Comparison of ENCODE assay signal across 1 cellular context in the genomic region with DNA sequence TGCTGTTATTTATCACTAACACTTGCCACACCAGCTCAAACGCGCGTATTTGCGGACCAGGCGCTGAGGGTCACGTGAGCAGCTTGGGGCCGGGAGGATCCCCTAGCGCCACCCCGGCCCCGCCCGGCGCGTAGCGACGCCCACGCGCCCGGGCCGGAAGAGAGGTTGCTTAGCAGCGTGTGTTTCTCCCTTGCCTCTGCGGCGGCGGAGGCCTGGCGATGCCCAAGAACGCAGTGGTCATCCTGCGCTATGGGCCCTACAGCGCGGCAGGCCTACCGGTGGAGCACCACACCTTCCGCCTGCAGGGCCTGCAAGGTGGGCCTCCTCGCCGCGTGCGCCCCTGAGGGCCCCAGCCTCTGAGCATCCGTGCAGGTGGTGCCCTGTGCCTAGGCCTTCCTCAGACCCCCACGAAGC.
TF ChIP-seq lines count a peak whose summit lies in the region.

A gene with protein sequence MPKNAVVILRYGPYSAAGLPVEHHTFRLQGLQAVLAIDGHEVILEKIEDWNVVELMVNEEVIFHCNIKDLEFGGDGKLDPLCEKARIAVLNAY (plus strand): TSS at position 172 of the 414 bp plus-strand sequence. CDS start 47 bp downstream, at position 219.

TF ChIP-seq in K562, 482 proteins besides CTCF, POLR2A, EP300 and RAD21 (continued from another document and continues in another):
- TF ChIP-seq, protein P1, sequence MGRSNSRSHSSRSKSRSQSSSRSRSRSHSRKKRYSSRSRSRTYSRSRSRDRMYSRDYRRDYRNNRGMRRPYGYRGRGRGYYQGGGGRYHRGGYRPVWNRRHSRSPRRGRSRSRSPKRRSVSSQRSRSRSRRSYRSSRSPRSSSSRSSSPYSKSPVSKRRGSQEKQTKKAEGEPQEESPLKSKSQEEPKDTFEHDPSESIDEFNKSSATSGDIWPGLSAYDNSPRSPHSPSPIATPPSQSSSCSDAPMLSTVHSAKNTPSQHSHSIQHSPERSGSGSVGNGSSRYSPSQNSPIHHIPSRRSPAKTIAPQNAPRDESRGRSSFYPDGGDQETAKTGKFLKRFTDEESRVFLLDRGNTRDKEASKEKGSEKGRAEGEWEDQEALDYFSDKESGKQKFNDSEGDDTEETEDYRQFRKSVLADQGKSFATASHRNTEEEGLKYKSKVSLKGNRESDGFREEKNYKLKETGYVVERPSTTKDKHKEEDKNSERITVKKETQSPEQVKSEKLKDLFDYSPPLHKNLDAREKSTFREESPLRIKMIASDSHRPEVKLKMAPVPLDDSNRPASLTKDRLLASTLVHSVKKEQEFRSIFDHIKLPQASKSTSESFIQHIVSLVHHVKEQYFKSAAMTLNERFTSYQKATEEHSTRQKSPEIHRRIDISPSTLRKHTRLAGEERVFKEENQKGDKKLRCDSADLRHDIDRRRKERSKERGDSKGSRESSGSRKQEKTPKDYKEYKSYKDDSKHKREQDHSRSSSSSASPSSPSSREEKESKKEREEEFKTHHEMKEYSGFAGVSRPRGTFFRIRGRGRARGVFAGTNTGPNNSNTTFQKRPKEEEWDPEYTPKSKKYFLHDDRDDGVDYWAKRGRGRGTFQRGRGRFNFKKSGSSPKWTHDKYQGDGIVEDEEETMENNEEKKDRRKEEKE (IDR thresholded peaks at IDR 0.05; ENCODE audit: borderline replicate concordance in 1 of 2, control insufficient read depth in 1 of 2, low read depth in 2 of 2, low read length in 1 of 2), result no peak
- TF ChIP-seq, protein P2, sequence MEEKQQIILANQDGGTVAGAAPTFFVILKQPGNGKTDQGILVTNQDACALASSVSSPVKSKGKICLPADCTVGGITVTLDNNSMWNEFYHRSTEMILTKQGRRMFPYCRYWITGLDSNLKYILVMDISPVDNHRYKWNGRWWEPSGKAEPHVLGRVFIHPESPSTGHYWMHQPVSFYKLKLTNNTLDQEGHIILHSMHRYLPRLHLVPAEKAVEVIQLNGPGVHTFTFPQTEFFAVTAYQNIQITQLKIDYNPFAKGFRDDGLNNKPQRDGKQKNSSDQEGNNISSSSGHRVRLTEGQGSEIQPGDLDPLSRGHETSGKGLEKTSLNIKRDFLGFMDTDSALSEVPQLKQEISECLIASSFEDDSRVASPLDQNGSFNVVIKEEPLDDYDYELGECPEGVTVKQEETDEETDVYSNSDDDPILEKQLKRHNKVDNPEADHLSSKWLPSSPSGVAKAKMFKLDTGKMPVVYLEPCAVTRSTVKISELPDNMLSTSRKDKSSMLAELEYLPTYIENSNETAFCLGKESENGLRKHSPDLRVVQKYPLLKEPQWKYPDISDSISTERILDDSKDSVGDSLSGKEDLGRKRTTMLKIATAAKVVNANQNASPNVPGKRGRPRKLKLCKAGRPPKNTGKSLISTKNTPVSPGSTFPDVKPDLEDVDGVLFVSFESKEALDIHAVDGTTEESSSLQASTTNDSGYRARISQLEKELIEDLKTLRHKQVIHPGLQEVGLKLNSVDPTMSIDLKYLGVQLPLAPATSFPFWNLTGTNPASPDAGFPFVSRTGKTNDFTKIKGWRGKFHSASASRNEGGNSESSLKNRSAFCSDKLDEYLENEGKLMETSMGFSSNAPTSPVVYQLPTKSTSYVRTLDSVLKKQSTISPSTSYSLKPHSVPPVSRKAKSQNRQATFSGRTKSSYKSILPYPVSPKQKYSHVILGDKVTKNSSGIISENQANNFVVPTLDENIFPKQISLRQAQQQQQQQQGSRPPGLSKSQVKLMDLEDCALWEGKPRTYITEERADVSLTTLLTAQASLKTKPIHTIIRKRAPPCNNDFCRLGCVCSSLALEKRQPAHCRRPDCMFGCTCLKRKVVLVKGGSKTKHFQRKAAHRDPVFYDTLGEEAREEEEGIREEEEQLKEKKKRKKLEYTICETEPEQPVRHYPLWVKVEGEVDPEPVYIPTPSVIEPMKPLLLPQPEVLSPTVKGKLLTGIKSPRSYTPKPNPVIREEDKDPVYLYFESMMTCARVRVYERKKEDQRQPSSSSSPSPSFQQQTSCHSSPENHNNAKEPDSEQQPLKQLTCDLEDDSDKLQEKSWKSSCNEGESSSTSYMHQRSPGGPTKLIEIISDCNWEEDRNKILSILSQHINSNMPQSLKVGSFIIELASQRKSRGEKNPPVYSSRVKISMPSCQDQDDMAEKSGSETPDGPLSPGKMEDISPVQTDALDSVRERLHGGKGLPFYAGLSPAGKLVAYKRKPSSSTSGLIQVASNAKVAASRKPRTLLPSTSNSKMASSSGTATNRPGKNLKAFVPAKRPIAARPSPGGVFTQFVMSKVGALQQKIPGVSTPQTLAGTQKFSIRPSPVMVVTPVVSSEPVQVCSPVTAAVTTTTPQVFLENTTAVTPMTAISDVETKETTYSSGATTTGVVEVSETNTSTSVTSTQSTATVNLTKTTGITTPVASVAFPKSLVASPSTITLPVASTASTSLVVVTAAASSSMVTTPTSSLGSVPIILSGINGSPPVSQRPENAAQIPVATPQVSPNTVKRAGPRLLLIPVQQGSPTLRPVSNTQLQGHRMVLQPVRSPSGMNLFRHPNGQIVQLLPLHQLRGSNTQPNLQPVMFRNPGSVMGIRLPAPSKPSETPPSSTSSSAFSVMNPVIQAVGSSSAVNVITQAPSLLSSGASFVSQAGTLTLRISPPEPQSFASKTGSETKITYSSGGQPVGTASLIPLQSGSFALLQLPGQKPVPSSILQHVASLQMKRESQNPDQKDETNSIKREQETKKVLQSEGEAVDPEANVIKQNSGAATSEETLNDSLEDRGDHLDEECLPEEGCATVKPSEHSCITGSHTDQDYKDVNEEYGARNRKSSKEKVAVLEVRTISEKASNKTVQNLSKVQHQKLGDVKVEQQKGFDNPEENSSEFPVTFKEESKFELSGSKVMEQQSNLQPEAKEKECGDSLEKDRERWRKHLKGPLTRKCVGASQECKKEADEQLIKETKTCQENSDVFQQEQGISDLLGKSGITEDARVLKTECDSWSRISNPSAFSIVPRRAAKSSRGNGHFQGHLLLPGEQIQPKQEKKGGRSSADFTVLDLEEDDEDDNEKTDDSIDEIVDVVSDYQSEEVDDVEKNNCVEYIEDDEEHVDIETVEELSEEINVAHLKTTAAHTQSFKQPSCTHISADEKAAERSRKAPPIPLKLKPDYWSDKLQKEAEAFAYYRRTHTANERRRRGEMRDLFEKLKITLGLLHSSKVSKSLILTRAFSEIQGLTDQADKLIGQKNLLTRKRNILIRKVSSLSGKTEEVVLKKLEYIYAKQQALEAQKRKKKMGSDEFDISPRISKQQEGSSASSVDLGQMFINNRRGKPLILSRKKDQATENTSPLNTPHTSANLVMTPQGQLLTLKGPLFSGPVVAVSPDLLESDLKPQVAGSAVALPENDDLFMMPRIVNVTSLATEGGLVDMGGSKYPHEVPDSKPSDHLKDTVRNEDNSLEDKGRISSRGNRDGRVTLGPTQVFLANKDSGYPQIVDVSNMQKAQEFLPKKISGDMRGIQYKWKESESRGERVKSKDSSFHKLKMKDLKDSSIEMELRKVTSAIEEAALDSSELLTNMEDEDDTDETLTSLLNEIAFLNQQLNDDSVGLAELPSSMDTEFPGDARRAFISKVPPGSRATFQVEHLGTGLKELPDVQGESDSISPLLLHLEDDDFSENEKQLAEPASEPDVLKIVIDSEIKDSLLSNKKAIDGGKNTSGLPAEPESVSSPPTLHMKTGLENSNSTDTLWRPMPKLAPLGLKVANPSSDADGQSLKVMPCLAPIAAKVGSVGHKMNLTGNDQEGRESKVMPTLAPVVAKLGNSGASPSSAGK (IDR thresholded peaks at IDR 0.05), result 0 out of 2 replicates have a peak, but pooled peaks have one; percentile 4
- peak; percentile 95 for TF ChIP-seq TOE1 (IDR thresholded peaks at IDR 0.05; ENCODE audit: borderline replicate concordance)
- TF ChIP-seq TOE1 (CRISPR knock-in tag; IDR thresholded peaks at IDR 0.05; ENCODE audit: borderline replicate concordance, low read depth), result no peak
- TF ChIP-seq ETV5 (CRISPR knock-in tag; IDR thresholded peaks at IDR 0.05; ENCODE audit: low read depth), result peak; percentile 61; the same call in 1 of the 2 replicates
- peak; percentile 14 for TF ChIP-seq L3MBTL2 (IDR thresholded peaks at IDR 0.05)
- TF ChIP-seq GATAD2B (IDR thresholded peaks at IDR 0.05; ENCODE audit: borderline replicate concordance), result no peak
- TF ChIP-seq NRF1 (conservative IDR thresholded peaks at IDR 0.05 in 1 of 2, IDR thresholded peaks at IDR 0.05 in 1 of 2), result peak; percentile 34 to 60; a peak in 2 of 4 replicates
- TF ChIP-seq, protein P3, sequence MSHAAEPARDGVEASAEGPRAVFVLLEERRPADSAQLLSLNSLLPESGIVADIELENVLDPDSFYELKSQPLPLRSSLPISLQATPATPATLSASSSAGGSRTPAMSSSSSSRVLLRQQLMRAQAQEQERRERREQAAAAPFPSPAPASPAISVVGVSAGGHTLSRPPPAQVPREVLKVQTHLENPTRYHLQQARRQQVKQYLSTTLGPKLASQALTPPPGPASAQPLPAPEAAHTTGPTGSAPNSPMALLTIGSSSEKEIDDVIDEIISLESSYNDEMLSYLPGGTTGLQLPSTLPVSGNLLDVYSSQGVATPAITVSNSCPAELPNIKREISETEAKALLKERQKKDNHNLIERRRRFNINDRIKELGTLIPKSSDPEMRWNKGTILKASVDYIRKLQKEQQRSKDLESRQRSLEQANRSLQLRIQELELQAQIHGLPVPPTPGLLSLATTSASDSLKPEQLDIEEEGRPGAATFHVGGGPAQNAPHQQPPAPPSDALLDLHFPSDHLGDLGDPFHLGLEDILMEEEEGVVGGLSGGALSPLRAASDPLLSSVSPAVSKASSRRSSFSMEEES (CRISPR knock-in tag; IDR thresholded peaks at IDR 0.05), result peak; percentile 97
- peak; percentile 8 for TF ChIP-seq ZFP36 (IDR thresholded peaks at IDR 0.05; ENCODE audit: low read depth, low read length, partially characterized antibody)
- TF ChIP-seq EGR1 (conservative IDR thresholded peaks at IDR 0.05), result peak; percentile 99
- TF ChIP-seq PTRF (tag; IDR thresholded peaks at IDR 0.05), result no peak
- peak; percentile 36; the same call in 1 of the 2 replicates for TF ChIP-seq SP1 (CRISPR knock-in tag; IDR thresholded peaks at IDR 0.05)
- TF ChIP-seq MAZ (CRISPR knock-in tag; conservative IDR thresholded peaks at IDR 0.05 in 1 of 2, IDR thresholded peaks at IDR 0.05 in 1 of 2), result peak; percentile 43 to 56; a peak in 2 of 4 replicates
- peak; percentile 95 for TF ChIP-seq RAD51 (IDR thresholded peaks at IDR 0.05; ENCODE audit: borderline replicate concordance, low read depth)
- TF ChIP-seq CHD4 (IDR thresholded peaks at IDR 0.05; ENCODE audit: insufficient read depth, insufficient replicate concordance, low read depth, low read length, poor library complexity, severe bottlenecking), result no peak
- no peak for TF ChIP-seq CHD1 (IDR thresholded peaks at IDR 0.05; ENCODE audit: low read length)
- TF ChIP-seq ZNF766 (CRISPR knock-in tag; conservative IDR thresholded peaks at IDR 0.05), result peak; percentile 95
- TF ChIP-seq, protein P4, sequence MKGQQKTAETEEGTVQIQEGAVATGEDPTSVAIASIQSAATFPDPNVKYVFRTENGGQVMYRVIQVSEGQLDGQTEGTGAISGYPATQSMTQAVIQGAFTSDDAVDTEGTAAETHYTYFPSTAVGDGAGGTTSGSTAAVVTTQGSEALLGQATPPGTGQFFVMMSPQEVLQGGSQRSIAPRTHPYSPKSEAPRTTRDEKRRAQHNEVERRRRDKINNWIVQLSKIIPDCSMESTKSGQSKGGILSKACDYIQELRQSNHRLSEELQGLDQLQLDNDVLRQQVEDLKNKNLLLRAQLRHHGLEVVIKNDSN (CRISPR knock-in tag; IDR thresholded peaks at IDR 0.05), result peak; percentile 95
- peak; percentile 18; the same call in 1 of the 2 replicates for TF ChIP-seq CREM (IDR thresholded peaks at IDR 0.05; ENCODE audit: low read depth)
- no peak for TF ChIP-seq RBM17 (IDR thresholded peaks at IDR 0.05; ENCODE audit: borderline replicate concordance, low read depth, low read length)
- TF ChIP-seq ETV1 (tag; conservative IDR thresholded peaks at IDR 0.05; ENCODE audit: low read depth), result peak; percentile 61
- TF ChIP-seq CXXC5 (CRISPR knock-in tag; IDR thresholded peaks at IDR 0.05), result peak; percentile 91
- TF ChIP-seq, protein P5, sequence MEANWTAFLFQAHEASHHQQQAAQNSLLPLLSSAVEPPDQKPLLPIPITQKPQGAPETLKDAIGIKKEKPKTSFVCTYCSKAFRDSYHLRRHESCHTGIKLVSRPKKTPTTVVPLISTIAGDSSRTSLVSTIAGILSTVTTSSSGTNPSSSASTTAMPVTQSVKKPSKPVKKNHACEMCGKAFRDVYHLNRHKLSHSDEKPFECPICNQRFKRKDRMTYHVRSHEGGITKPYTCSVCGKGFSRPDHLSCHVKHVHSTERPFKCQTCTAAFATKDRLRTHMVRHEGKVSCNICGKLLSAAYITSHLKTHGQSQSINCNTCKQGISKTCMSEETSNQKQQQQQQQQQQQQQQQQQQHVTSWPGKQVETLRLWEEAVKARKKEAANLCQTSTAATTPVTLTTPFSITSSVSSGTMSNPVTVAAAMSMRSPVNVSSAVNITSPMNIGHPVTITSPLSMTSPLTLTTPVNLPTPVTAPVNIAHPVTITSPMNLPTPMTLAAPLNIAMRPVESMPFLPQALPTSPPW (CRISPR knock-in tag; IDR thresholded peaks at IDR 0.05), result peak; percentile 45; the same call in 1 of the 2 replicates
- peak; percentile 64 for TF ChIP-seq HMGN3 (IDR thresholded peaks at IDR 0.05; ENCODE audit: borderline replicate concordance, extremely low read depth, insufficient read length, low read depth, low read length)
- TF ChIP-seq NFATC3 (IDR thresholded peaks at IDR 0.05), result no peak
- no peak for TF ChIP-seq NCOA2 (IDR thresholded peaks at IDR 0.05; ENCODE audit: partially characterized antibody in 2 of 2)
- peak in 1 of 2 experiments; percentile 14; a peak in 1 of 4 replicates for TF ChIP-seq FOXA3 (CRISPR knock-in tag; conservative IDR thresholded peaks at IDR 0.05 in 1 of 2, IDR thresholded peaks at IDR 0.05 in 1 of 2)
- TF ChIP-seq, protein P6, sequence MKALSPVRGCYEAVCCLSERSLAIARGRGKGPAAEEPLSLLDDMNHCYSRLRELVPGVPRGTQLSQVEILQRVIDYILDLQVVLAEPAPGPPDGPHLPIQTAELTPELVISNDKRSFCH (CRISPR knock-in tag; IDR thresholded peaks at IDR 0.05), result no peak
- TF ChIP-seq, protein P6 (tag; IDR thresholded peaks at IDR 0.05), result no peak
- no peak for TF ChIP-seq MYBL2 (IDR thresholded peaks at IDR 0.05; ENCODE audit: low read depth)
- TF ChIP-seq MYBL2 (CRISPR knock-in tag; IDR thresholded peaks at IDR 0.05; ENCODE audit: borderline replicate concordance), result no peak
- TF ChIP-seq RBM22 (IDR thresholded peaks at IDR 0.05; ENCODE audit: low read depth, low read length, poor library complexity, severe bottlenecking), result no peak
- TF ChIP-seq MYC (IDR thresholded peaks at IDR 0.05; ENCODE audit: low read depth, low read length), result peak; percentile 48; the same call in 1 of the 2 replicates
- TF ChIP-seq MYC (CRISPR knock-in tag; IDR thresholded peaks at IDR 0.05; ENCODE audit: borderline replicate concordance, low read depth), result no peak
- TF ChIP-seq, protein P7, sequence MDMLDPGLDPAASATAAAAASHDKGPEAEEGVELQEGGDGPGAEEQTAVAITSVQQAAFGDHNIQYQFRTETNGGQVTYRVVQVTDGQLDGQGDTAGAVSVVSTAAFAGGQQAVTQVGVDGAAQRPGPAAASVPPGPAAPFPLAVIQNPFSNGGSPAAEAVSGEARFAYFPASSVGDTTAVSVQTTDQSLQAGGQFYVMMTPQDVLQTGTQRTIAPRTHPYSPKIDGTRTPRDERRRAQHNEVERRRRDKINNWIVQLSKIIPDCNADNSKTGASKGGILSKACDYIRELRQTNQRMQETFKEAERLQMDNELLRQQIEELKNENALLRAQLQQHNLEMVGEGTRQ (CRISPR knock-in tag; IDR thresholded peaks at IDR 0.05), result peak; percentile 98
- TF ChIP-seq CBFB (CRISPR knock-in tag; IDR thresholded peaks at IDR 0.05), result peak; percentile 24; the same call in 1 of the 2 replicates
